ENCODE assay signal across 3 cellular contexts in genomic region chr6:84648444-84648843, GRCh38.
TF ChIP-seq lines count a peak whose summit lies in the region.

No MANE protein-coding gene starts in this region.

TF ChIP-seq in GM23338, 12 proteins besides CTCF, POLR2A, EP300 and RAD21 (continues in another document):
- TF ChIP-seq EZH2phosphoT487 (IDR thresholded peaks at IDR 0.05; ENCODE audit: unreplicated experiment) = no peak
- TF ChIP-seq POLR2AphosphoS5 (IDR thresholded peaks at IDR 0.05; ENCODE audit: low read depth) = no peak
- no peak for TF ChIP-seq JUNB (IDR thresholded peaks at IDR 0.05; ENCODE audit: unreplicated experiment)
- no peak for TF ChIP-seq ZNF462 (CRISPR knock-in tag; IDR thresholded peaks at IDR 0.05)
- no peak for TF ChIP-seq ETS1 (IDR thresholded peaks at IDR 0.05)

TF ChIP-seq in IMR-90, 13 proteins besides CTCF, POLR2A, EP300 and RAD21:
- TF ChIP-seq SMC3 (IDR thresholded peaks at IDR 0.05; ENCODE audit: low read depth, low read length) = no peak
- TF ChIP-seq MAFK (IDR thresholded peaks at IDR 0.05; ENCODE audit: low read depth, low read length) = no peak
- TF ChIP-seq NFE2L2 (IDR thresholded peaks at IDR 0.05; ENCODE audit: low read depth, low read length) = no peak
- no peak for TF ChIP-seq CHD1 (IDR thresholded peaks at IDR 0.05; ENCODE audit: low read depth, low read length)
- no peak for TF ChIP-seq RFX5 (IDR thresholded peaks at IDR 0.05; ENCODE audit: low read depth, low read length)
- no peak for TF ChIP-seq RCOR1 (IDR thresholded peaks at IDR 0.05; ENCODE audit: insufficient replicate concordance, low read length)
- TF ChIP-seq MXI1 (IDR thresholded peaks at IDR 0.05; ENCODE audit: borderline replicate concordance, low read depth, low read length) = no peak
- TF ChIP-seq FOS (IDR thresholded peaks at IDR 0.05; ENCODE audit: low read depth, low read length) = no peak
- TF ChIP-seq USF2 (IDR thresholded peaks at IDR 0.05; ENCODE audit: low read depth, low read length) = no peak
- TF ChIP-seq BHLHE40 (IDR thresholded peaks at IDR 0.05; ENCODE audit: low read depth, low read length) = no peak
- TF ChIP-seq MAZ (IDR thresholded peaks at IDR 0.05; ENCODE audit: borderline replicate concordance, low read depth, low read length) = no peak
- TF ChIP-seq ELK1 (IDR thresholded peaks at IDR 0.05; ENCODE audit: borderline replicate concordance, low read depth, low read length) = no peak

TF ChIP-seq in H1, 55 proteins besides CTCF, POLR2A, EP300 and RAD21:
- TF ChIP-seq SAP30 (IDR thresholded peaks at IDR 0.05; ENCODE audit: insufficient read depth, insufficient replicate concordance, low read length) (no peak), BRCA1 (IDR thresholded peaks at IDR 0.05; ENCODE audit: low read depth, low read length) (no peak), ZNF274 (IDR thresholded peaks at IDR 0.05; ENCODE audit: borderline replicate concordance, extremely low read depth, low read length) (no peak)
